ENCODE assay signal across 14 cellular contexts in the genomic region with DNA sequence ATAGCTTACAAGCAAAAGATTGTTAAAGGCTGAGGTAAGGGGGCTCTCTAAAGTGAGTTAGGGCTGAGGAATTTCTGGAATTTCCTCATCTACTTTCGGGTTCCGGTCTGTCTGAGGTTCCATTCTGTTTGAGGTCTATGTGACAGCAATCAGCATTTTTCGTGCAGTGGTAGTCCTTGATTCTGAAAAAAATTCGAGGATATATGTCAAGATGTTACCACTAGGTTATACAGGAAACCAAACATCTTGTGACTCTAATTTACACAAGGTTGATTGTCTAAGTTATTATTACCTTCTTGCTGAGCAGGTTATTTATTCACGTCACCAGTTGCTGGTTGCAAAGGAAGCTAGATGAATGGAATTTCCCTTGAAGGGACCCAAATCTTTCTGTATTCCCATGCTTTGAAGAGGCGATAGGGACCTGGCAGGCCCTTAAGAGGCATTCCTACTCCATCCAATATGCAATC. TPM values are rescaled to one million over a fixed set of nuclear protein-coding genes. Genes with fewer than 3 reads are reported as not detected.
DNase-seq lines count a peak whose midpoint lies in the region; ATAC-seq, FAIRE-seq and TF ChIP-seq lines count a peak whose summit lies in the region.
"Had no signal": no experiment of that assay in that cellular context is flagged by ENCODE, and none has a peak within 500 bp of the region (broad histone marks: within the 10 kb centered on the region; RNA-seq: fewer than 3 reads in every experiment).

No MANE protein-coding gene starts in this region.

- H3K79me2 ChIP-seq in osteoblast (ENCODE audit: insufficient read depth, low read length), result no peaks in the 10 kb centered on the region

- H3K4me3 ChIP-seq in SJCRH30, result no peak overlapping the region
- H3K4me3 ChIP-seq in fibroblast of pulmonary artery (replicated peaks; ENCODE audit: low read depth, low read length), result no peak overlapping the region
- H3K4me3 ChIP-seq in osteoblast (ENCODE audit: insufficient read depth, low read length), result no peak overlapping the region
- H3K4me3 ChIP-seq: ovary, upper lobe of left lung had no signal

- peaks cover under 1% of the 10 kb centered on the region for H3K27me3 Mint-ChIP-seq in T-helper 2 cell treated with Interferon-gamma antibody and Interleukin-4, amounts not matched to agents 5 μg/mL and 100 μg/mL, for 36 hours (ENCODE audit: low read depth)
- no peaks in the 10 kb centered on the region for H3K27me3 Mint-ChIP-seq in stimulated activated memory B cell treated with anti-CD40 and anti-IgM and Interleukin-4, amounts not matched to agents 10 μg/mL and 1 μg/mL and 100 μg/mL, for 72 hours

- peak overlapping the region; percentile 25 for H3K27ac ChIP-seq in SJCRH30
- no peak overlapping the region for H3K27ac ChIP-seq in osteoblast (ENCODE audit: low read depth, low read length)
- H3K27ac ChIP-seq: ovary, upper lobe of left lung had no signal

- TF ChIP-seq CTCF in fibroblast of pulmonary artery (IDR thresholded peaks at IDR 0.05; ENCODE audit: low read length, missing control alignments) (peak; percentile 1), osteoblast (IDR thresholded peaks at IDR 0.05; ENCODE audit: extremely low read depth, low read depth, low read length) (no peak)

- H3K4me1 ChIP-seq in SJCRH30 (peaks cover 14% of the 10 kb centered on the region), osteoblast (ENCODE audit: insufficient read depth, low read length) (peaks cover 12% of the 10 kb centered on the region)
- H3K4me1 ChIP-seq: upper lobe of left lung had no signal

- FAIRE-seq in GM19239 (lab: Jason Lieb, UNC), result peak; percentile 14

- H3K9me3 ChIP-seq in SJCRH30 (replicated peaks) (no peaks in the 10 kb centered on the region), osteoblast (ENCODE audit: low read depth, low read length) (no peaks in the 10 kb centered on the region)
- H3K9me3 ChIP-seq: ovary, upper lobe of left lung had no signal

- H3K27ac Mint-ChIP-seq in T-helper 2 cell treated with Interferon-gamma antibody and Interleukin-4, amounts not matched to agents 5 μg/mL and 100 μg/mL, for 36 hours, result no peak overlapping the region
- no peak overlapping the region for H3K27ac Mint-ChIP-seq in stimulated activated memory B cell treated with anti-CD40 and anti-IgM and Interleukin-4, amounts not matched to agents 10 μg/mL and 1 μg/mL and 100 μg/mL, for 72 hours

- H3K4me2 ChIP-seq in osteoblast (ENCODE audit: insufficient read depth, low read length), result no peak overlapping the region

- no peaks in the 10 kb centered on the region for H4K20me1 ChIP-seq in osteoblast (ENCODE audit: insufficient read depth, low read length)

- no peak overlapping the region for H3K4me3 Mint-ChIP-seq in T-helper 2 cell treated with Interferon-gamma antibody and Interleukin-4, amounts not matched to agents 5 μg/mL and 100 μg/mL, for 36 hours
- no peak overlapping the region for H3K4me3 Mint-ChIP-seq in stimulated activated memory B cell treated with anti-CD40 and anti-IgM and Interleukin-4, amounts not matched to agents 10 μg/mL and 1 μg/mL and 100 μg/mL, for 72 hours

- H3K4me1 Mint-ChIP-seq in T-helper 2 cell treated with Interferon-gamma antibody and Interleukin-4, amounts not matched to agents 5 μg/mL and 100 μg/mL, for 36 hours (ENCODE audit: low read depth), result no peaks in the 10 kb centered on the region
- peaks cover 6% of the 10 kb centered on the region for H3K4me1 Mint-ChIP-seq in stimulated activated memory B cell treated with anti-CD40 and anti-IgM and Interleukin-4, amounts not matched to agents 10 μg/mL and 1 μg/mL and 100 μg/mL, for 72 hours

- H3K9me3 Mint-ChIP-seq in T-helper 2 cell treated with Interferon-gamma antibody and Interleukin-4, amounts not matched to agents 5 μg/mL and 100 μg/mL, for 36 hours, result no peaks in the 10 kb centered on the region
- no peaks in the 10 kb centered on the region for H3K9me3 Mint-ChIP-seq in stimulated activated memory B cell treated with anti-CD40 and anti-IgM and Interleukin-4, amounts not matched to agents 10 μg/mL and 1 μg/mL and 100 μg/mL, for 72 hours

- DNase-seq in GM19239 (ENCODE audit: insufficient read length, low spot score) (no peak), SJCRH30 (peak; percentile 13 to 23), fibroblast of pulmonary artery (ENCODE audit: low read depth) (peak; percentile 83), osteoblast (ENCODE audit: insufficient read length, low spot score, missing footprints) (peak; percentile 50), middle frontal gyrus (ENCODE audit: extremely low spot score, low spot score) (no peak)
- no peak for DNase-seq in T-helper 2 cell treated with Interferon-gamma antibody and Interleukin-4, amounts not matched to agents 5 μg/mL and 100 μg/mL, for 36 hours (ENCODE audit: low spot score)
- DNase-seq: activated CD4-positive, alpha-beta T cell treated with anti-CD3 and anti-CD28 coated beads, Interleukin-2, amount 50 U/mL, for 4 hours; GOT3; hypothalamus; NCI-H2081 treated with DMSO at 0.1 percent for 48 hours; ovary; upper lobe of left lung had no signal

- no peak overlapping the region for H2AFZ ChIP-seq in osteoblast (ENCODE audit: low read length)

- ATAC-seq in GM19463 (IDR thresholded peaks at IDR 0.05; ENCODE audit: unreplicated experiment), result no peak
- no peak for ATAC-seq in stimulated activated memory B cell treated with anti-CD40 and anti-IgM and Interleukin-4, amounts not matched to agents 10 μg/mL and 1 μg/mL and 100 μg/mL, for 72 hours

- no peaks in the 10 kb centered on the region for H3K36me3 ChIP-seq in SJCRH30
- H3K36me3 ChIP-seq in osteoblast (ENCODE audit: insufficient read depth, low read length), result no peaks in the 10 kb centered on the region
- H3K36me3 ChIP-seq: ovary, upper lobe of left lung had no signal

- no peaks in the 10 kb centered on the region for H3K36me3 Mint-ChIP-seq in T-helper 2 cell treated with Interferon-gamma antibody and Interleukin-4, amounts not matched to agents 5 μg/mL and 100 μg/mL, for 36 hours (ENCODE audit: low read depth)
- H3K36me3 Mint-ChIP-seq in stimulated activated memory B cell treated with anti-CD40 and anti-IgM and Interleukin-4, amounts not matched to agents 10 μg/mL and 1 μg/mL and 100 μg/mL, for 72 hours, result no peaks in the 10 kb centered on the region

- no peaks in the 10 kb centered on the region for H3K27me3 ChIP-seq in SJCRH30
- no peaks in the 10 kb centered on the region for H3K27me3 ChIP-seq in osteoblast (ENCODE audit: insufficient read depth, low read length)
- H3K27me3 ChIP-seq: ovary, upper lobe of left lung had no signal

RNA-seq across cellular contexts. Expression of a gene that starts 35.2 kb away (rescaled TPM):
- total RNA-seq in SJCRH30 (2014; rRNA removed; shearing (Covaris generic)), result not detected in 2 replicates
- not detected in 2 replicates for total RNA-seq in osteoblast

RNA-seq across cellular contexts. Expression of a gene that starts 38.1 kb away (rescaled TPM):
- not detected in 2 replicates for total RNA-seq in SJCRH30 (2014; rRNA removed; shearing (Covaris generic))
- not detected in 2 replicates for total RNA-seq in osteoblast
- total RNA-seq: ovary, upper lobe of left lung had no signal

Comparison
In these comparisons a context has a peak if more than half of its experiments do, and no peak if none do; other contexts are left out.
1. DNase-seq: peak in SJCRH30 (2 of 2), fibroblast of pulmonary artery (single experiment) and osteoblast (single experiment); none in GM19239 (single experiment), T-helper 2 cell treated with Interferon-gamma antibody and Interleukin-4, amounts not matched to agents 5 μg/mL and 100 μg/mL, for 36 hours (single experiment) and middle frontal gyrus (single experiment).